ENCODE assay signal across 1 cellular context in genomic region chr14:69044965-69045555, GRCh38.
TF ChIP-seq lines count a peak whose summit lies in the region.

No MANE protein-coding gene starts in this region.

TF ChIP-seq in endothelial cell of umbilical vein, 7 proteins besides CTCF, POLR2A, EP300 and RAD21:
- TF ChIP-seq GATA2 (IDR thresholded peaks at IDR 0.05; ENCODE audit: insufficient read depth, insufficient read length, low read depth, low read length) (no peak), MYC (IDR thresholded peaks at IDR 0.05; ENCODE audit: low read depth, low read length) (no peak), FOS (IDR thresholded peaks at IDR 0.05; ENCODE audit: borderline replicate concordance, insufficient read depth, low read length) (no peak), EZH2 (IDR thresholded peaks at IDR 0.05; ENCODE audit: borderline replicate concordance, low read depth, low read length, severe bottlenecking) (no peak), MAX (IDR thresholded peaks at IDR 0.05; ENCODE audit: insufficient read depth, insufficient read length) (no peak), POLR2AphosphoS5 (IDR thresholded peaks at IDR 0.05; ENCODE audit: insufficient read depth, low read depth, low read length) (peak; percentile 38)
